ENCODE assay signal across 9 cellular contexts in genomic region chr16:29819506-29819905, GRCh38. TPM values are rescaled to one million over a fixed set of nuclear protein-coding genes. Genes with fewer than 3 reads are reported as not detected.
A peak's percentile ranks its signal among the peaks of the same experiment; 100 is the strongest.
DNase-seq lines count a peak whose midpoint lies in the region; ATAC-seq and TF ChIP-seq lines count a peak whose summit lies in the region.
"Had no signal": no experiment of that assay in that cellular context is flagged by ENCODE, and none has a peak within 500 bp of the region (broad histone marks: within the 10 kb centered on the region; RNA-seq: fewer than 3 reads in every experiment).

No MANE protein-coding gene starts in this region.

- H4K20me1 ChIP-seq in neural progenitor cell (ENCODE audit: low read depth), result peaks cover 43% of the 10 kb centered on the region

- CTCF ChIA-PET in CD4-positive, alpha-beta T cell (lab: Charles Lee), result interaction anchor here (0.9 to 3.9 kb wide), 4 partner anchors 12 to 35 kb away, joined by 3 to 32 read pairs (median 8); no protein-coding TSS in a partner anchor

- TF ChIP-seq CTCF in CD4-positive, alpha-beta T cell (IDR thresholded peaks at IDR 0.05), result no peak
- TF ChIP-seq CTCF in NB4 (IDR thresholded peaks at IDR 0.05; ENCODE audit: low read depth, low read length) (no peak), colonic mucosa (IDR thresholded peaks at IDR 0.05) (peak; percentile 36), neural progenitor cell (IDR thresholded peaks at IDR 0.05) (peak; percentile 4)

- H3K4me1 ChIP-seq in colonic mucosa, result peaks cover 39% of the 10 kb centered on the region
- H3K4me1 ChIP-seq in neural progenitor cell, result peaks cover 13% of the 10 kb centered on the region

- H3K27me3 ChIP-seq in CD4-positive, alpha-beta T cell (ENCODE audit: control insufficient read depth, insufficient read depth, low read length), result no peaks in the 10 kb centered on the region
- H3K27me3 ChIP-seq in colonic mucosa, result no peaks in the 10 kb centered on the region
- no peaks in the 10 kb centered on the region for H3K27me3 ChIP-seq in neural progenitor cell

- H3F3A ChIP-seq in neural progenitor cell (ENCODE audit: low read depth), result peaks cover 56% of the 10 kb centered on the region

- peaks cover 54% of the 10 kb centered on the region for H3K36me3 Mint-ChIP-seq in CD4-positive, alpha-beta T cell (ENCODE audit: low read depth)
- peaks cover 14% of the 10 kb centered on the region for H3K36me3 Mint-ChIP-seq in neural progenitor cell

- no peak overlapping the region for H3K4me2 ChIP-seq in neural progenitor cell

- POLR2A ChIA-PET in CD4-positive, alpha-beta T cell (lab: Charles Lee), result interaction anchor here (0.8 to 10.4 kb wide), 7 partner anchors 8 to 154 kb away, joined by 3 to 190 read pairs (median 5); partner anchors contain the start of genes CDIPT, KIF22, MAZ and TAOK2

- peak overlapping the region; percentile 98 for H3K4me3 Mint-ChIP-seq in CD4-positive, alpha-beta T cell
- peak overlapping the region; percentile 46 for H3K4me3 Mint-ChIP-seq in neural progenitor cell

- peaks cover 84% of the 10 kb centered on the region for H3K4me1 Mint-ChIP-seq in CD4-positive, alpha-beta T cell (ENCODE audit: low read depth)
- H3K4me1 Mint-ChIP-seq in neural progenitor cell, result peaks cover 52% of the 10 kb centered on the region

- TF ChIP-seq POLR2A in NB4 (IDR thresholded peaks at IDR 0.05; ENCODE audit: extremely low read depth, insufficient read length), result no peak

- H3K36me3 ChIP-seq in colonic mucosa (no peaks in the 10 kb centered on the region), neural progenitor cell (no peaks in the 10 kb centered on the region)

- peak overlapping the region; percentile 20 to 100 for H3K9ac ChIP-seq in colonic mucosa (ENCODE audit: low read depth in 2 of 2, low read length in 2 of 2)
- no peak overlapping the region for H3K9ac ChIP-seq in neural progenitor cell

- H3K79me2 ChIP-seq in neural progenitor cell (ENCODE audit: low read depth), result peaks cover 41% of the 10 kb centered on the region

- DNase-seq in CD4-positive, alpha-beta T cell, result no peak
- no peak for DNase-seq in NB4 (ENCODE audit: low read depth)
- DNase-seq in colonic mucosa, result peak; percentile 70
- no peak for DNase-seq in neural progenitor cell (ENCODE audit: low spot score)
- DNase-seq in NOMO-1 (lab: John Stamatoyannopoulos, UW; ENCODE audit: unreplicated experiment in 2 of 2), result no peak
- no peak for DNase-seq in NCI-H345 treated with DMSO at 0.1 percent for 48 hours (lab: John Stamatoyannopoulos, UW; ENCODE audit: unreplicated experiment)
- DNase-seq in iPS-NIHi11 (ENCODE audit: low spot score), result no peak

- H3K4me3 ChIP-seq in NB4 (ENCODE audit: low read depth, low read length), result peak overlapping the region; percentile 47
- H3K4me3 ChIP-seq in colonic mucosa, result peak overlapping the region; percentile 82
- no peak overlapping the region for H3K4me3 ChIP-seq in neural progenitor cell

- intact Hi-C loops in CD4-positive, alpha-beta T cell (cut with DNase I, micrococcal nuclease), result no loop called here
- intact Hi-C loops in colonic mucosa (cut with DNase I), result no loop called here

- no peak overlapping the region for H2AFZ ChIP-seq in neural progenitor cell (replicated peaks)

- peak overlapping the region; percentile 83 for H3K27ac Mint-ChIP-seq in CD4-positive, alpha-beta T cell
- no peak overlapping the region for H3K27ac Mint-ChIP-seq in neural progenitor cell

- no peak for ATAC-seq in CD4-positive, alpha-beta T cell (ENCODE audit: poor library complexity)
- no peak for ATAC-seq in HG03108 (IDR thresholded peaks at IDR 0.05; ENCODE audit: unreplicated experiment)

- no peaks in the 10 kb centered on the region for H3K9me3 ChIP-seq in CD4-positive, alpha-beta T cell (ENCODE audit: control insufficient read depth, low read length)
- H3K9me3 ChIP-seq in colonic mucosa (no peaks in the 10 kb centered on the region), neural progenitor cell (ENCODE audit: low read depth) (no peaks in the 10 kb centered on the region)

- H3K27me3 Mint-ChIP-seq in CD4-positive, alpha-beta T cell, result no peaks in the 10 kb centered on the region
- H3K27me3 Mint-ChIP-seq in neural progenitor cell (ENCODE audit: insufficient read depth, low read depth), result peaks cover 6% of the 10 kb centered on the region

- peak overlapping the region; percentile 75 for H3K27ac ChIP-seq in CD4-positive, alpha-beta T cell (ENCODE audit: low read depth, low read length)
- H3K27ac ChIP-seq in colonic mucosa (peak overlapping the region; percentile 97), neural progenitor cell (no peak overlapping the region)

- H3K9me3 Mint-ChIP-seq in CD4-positive, alpha-beta T cell, result no peaks in the 10 kb centered on the region
- H3K9me3 Mint-ChIP-seq in neural progenitor cell, result no peaks in the 10 kb centered on the region

RNA-seq across cellular contexts. Expression of gene MVP, which starts 0.8 kb away (rescaled TPM):
- total RNA-seq in CD4-positive, alpha-beta T cell, result 100 to 1,000 TPM; 115 to 118 TPM
- 100 to 1,000 TPM; 427 to 450 TPM for total RNA-seq in colonic mucosa
- total RNA-seq in neural progenitor cell (ENCODE audit: low replicate concordance), result 2.4 and 4.4 TPM in 2 replicates

RNA-seq across cellular contexts. Expression of gene PAGR1, which starts 3.6 kb away (rescaled TPM):
- 10 to 100 TPM; 20.3 TPM for total RNA-seq in CD4-positive, alpha-beta T cell
- 10 to 100 TPM; 16.0 to 45.0 TPM for total RNA-seq in colonic mucosa
- 47.2 and 88.3 TPM in 2 replicates for total RNA-seq in neural progenitor cell (ENCODE audit: low replicate concordance)

RNA-seq across cellular contexts. Expression of gene PRRT2, which starts 7.5 kb away (rescaled TPM):
- 1 to 10 TPM; 2.2 to 2.3 TPM for total RNA-seq in CD4-positive, alpha-beta T cell
- total RNA-seq in colonic mucosa, result 1 to 10 TPM; 1.4 to 1.7 TPM
- 23.5 and 71.4 TPM in 2 replicates for total RNA-seq in neural progenitor cell (ENCODE audit: low replicate concordance)
- total RNA-seq: SK-MEL-5 had no signal

RNA-seq across cellular contexts. Expression of gene MAZ, which starts 13.2 kb away (rescaled TPM):
- 100 to 1,000 TPM; 251 to 253 TPM for total RNA-seq in CD4-positive, alpha-beta T cell
- total RNA-seq in colonic mucosa (100 to 1,000 TPM; 286 to 441 TPM), neural progenitor cell (ENCODE audit: low replicate concordance) (120 and 220 TPM in 2 replicates)

RNA-seq across cellular contexts. Expression of gene KIF22, which starts 29.0 kb away (rescaled TPM):
- 100 to 1,000 TPM in 1 of 2 experiments, 10 to 100 TPM in 1; 99.0 to 101 TPM for total RNA-seq in CD4-positive, alpha-beta T cell
- total RNA-seq in colonic mucosa (100 to 1,000 TPM in 1 of 2 donors, 10 to 100 TPM in 1; 60.7 to 150 TPM), neural progenitor cell (ENCODE audit: low replicate concordance) (173 and 275 TPM in 2 replicates)

Comparison
In these comparisons a context has a peak if more than half of its experiments do, and no peak if none do; other contexts are left out.
1. CTCF ChIP-seq: peak in colonic mucosa (single experiment) and neural progenitor cell (single experiment); none in CD4-positive, alpha-beta T cell (single experiment) and NB4 (single experiment).
2. RNA of gene MVP, which starts 0.8 kb away (total RNA-seq): 427 to 450 TPM in colonic mucosa and 115 to 118 TPM in CD4-positive, alpha-beta T cell; 2.4 to 4.4 TPM in neural progenitor cell; every median in the first group is over 10 times any median in the second.